19 cellular contexts compared by ENCODE assay signal in genomic region chr6:46054531-46054930, GRCh38. TPM values are rescaled to one million over a fixed set of nuclear protein-coding genes. Genes with fewer than 3 reads are reported as not detected.
"Had no signal": no experiment of that assay in that cellular context is flagged by ENCODE, and none has a peak within 500 bp of the region (broad histone marks: within the 10 kb centered on the region; RNA-seq: fewer than 3 reads in every experiment).

No MANE protein-coding gene starts in this region.

- H3K27me3 ChIP-seq: dorsolateral prefrontal cortex, testis had no signal

- H3K4me3 ChIP-seq: dorsolateral prefrontal cortex, testis had no signal

- DNase-seq: activated CD4-positive, alpha-beta T cell treated with anti-CD3 and anti-CD28 coated beads, Interleukin-2, amount 50 U/mL, for 48 hours; activated gamma-delta T cell treated with Interleukin-2 at 50 U/mL for 16 hours; activated naive CD8-positive, alpha-beta T cell treated with anti-CD3 and anti-CD28 coated beads for 36 hours; activated T-cell treated with anti-CD3 and anti-CD28 coated beads, Interleukin-2, amount 50 U/mL, for 4 hours; anterior cingulate cortex; dorsolateral prefrontal cortex; glutamatergic neuron; islet precursor cell; midbrain; naive thymus-derived CD8-positive, alpha-beta T cell; nucleus accumbens; stimulated activated CD4-positive, alpha-beta T cell treated with anti-CD3 and anti-CD28 coated beads, Interleukin-4, amount 100 ng/mL, for 1 hour; stimulated activated CD8-positive, alpha-beta memory T cell treated with anti-CD3 and anti-CD28 coated beads, Interleukin-4, amount 100 ng/mL, for 48 hours; T-helper 2 cell; testis had no signal

- H3K4me1 ChIP-seq: testis had no signal

- H3K27ac ChIP-seq: dorsolateral prefrontal cortex, testis had no signal

- ATAC-seq: activated T-cell treated with anti-CD3 and anti-CD28 coated beads, Interleukin-2, amount 50 U/mL, for 4 hours; esophagus mucosa; naive thymus-derived CD8-positive, alpha-beta T cell; sciatic nerve had no signal

- H3K9me3 ChIP-seq: testis had no signal

RNA-seq across cellular contexts. Expression of gene CLIC5, which starts 38.9 kb away (rescaled TPM):
- total RNA-seq: chondrocyte, fibroblast of villous mesenchyme had no signal
